25 cellular contexts compared by ENCODE assay signal in the genomic region with DNA sequence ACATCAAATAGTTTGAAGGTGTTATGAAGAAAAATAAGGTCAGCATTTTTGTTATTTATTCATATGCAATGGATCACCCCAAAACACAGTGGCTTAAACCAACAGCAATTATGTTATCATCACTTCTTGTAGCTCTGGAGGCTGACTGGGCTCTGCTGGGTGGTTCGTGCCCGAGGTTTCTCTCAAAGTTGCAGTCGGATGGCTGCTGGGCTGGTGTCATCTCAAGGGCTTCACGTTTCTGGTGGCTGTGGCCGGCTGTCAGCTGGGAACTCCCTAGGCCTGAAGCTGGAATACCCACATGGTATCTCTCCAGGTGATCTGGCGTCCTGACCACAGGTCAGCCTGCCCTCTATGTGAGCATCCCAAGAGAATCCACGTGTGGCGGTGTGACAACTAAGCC. TPM values are rescaled to one million over a fixed set of nuclear protein-coding genes. Genes with fewer than 3 reads are reported as not detected.
"Had no signal": no experiment of that assay in that cellular context is flagged by ENCODE, and none has a peak within 500 bp of the region (broad histone marks: within the 10 kb centered on the region; RNA-seq: fewer than 3 reads in every experiment).

No MANE protein-coding gene starts in this region.

- H3K9me3 ChIP-seq: SJSA1 had no signal

- H3K4me1 ChIP-seq: SJSA1 had no signal

- H3K27ac ChIP-seq: HL-60, SJSA1, SK-N-MC had no signal

- H3K4me3 ChIP-seq: SJSA1, SK-N-MC had no signal

- H3K27me3 ChIP-seq: SJSA1 had no signal

- DNase-seq: KBM-7, MV-4-11, NCI-H1048, NCI-H1105, NCI-H1417, NCI-H1436 treated with DMSO at 0.1 percent for 48 hours, NCI-H1694 treated with DMSO at 0.1 percent for 48 hours, NCI-H1930, NCI-H2081, NCI-H2107, NCI-H2227 treated with DMSO at 0.1 percent for 48 hours, NCI-H524 treated with DMSO at 0.1 percent for 48 hours, NCI-H69, NCI-H774, Right ventricle myocardium superior, RPMI8226, SIG-M5 had no signal

- FAIRE-seq: HTR-8/SVneo, RCC 7860 had no signal

- H3K36me3 ChIP-seq: SJSA1 had no signal

RNA-seq across cellular contexts. Expression of a gene that starts 12.0 kb away (rescaled TPM):
- total RNA-seq: LHCN-M2, MCF 10A, NCI-H460, SJSA1 had no signal
